In the genomic region with DNA sequence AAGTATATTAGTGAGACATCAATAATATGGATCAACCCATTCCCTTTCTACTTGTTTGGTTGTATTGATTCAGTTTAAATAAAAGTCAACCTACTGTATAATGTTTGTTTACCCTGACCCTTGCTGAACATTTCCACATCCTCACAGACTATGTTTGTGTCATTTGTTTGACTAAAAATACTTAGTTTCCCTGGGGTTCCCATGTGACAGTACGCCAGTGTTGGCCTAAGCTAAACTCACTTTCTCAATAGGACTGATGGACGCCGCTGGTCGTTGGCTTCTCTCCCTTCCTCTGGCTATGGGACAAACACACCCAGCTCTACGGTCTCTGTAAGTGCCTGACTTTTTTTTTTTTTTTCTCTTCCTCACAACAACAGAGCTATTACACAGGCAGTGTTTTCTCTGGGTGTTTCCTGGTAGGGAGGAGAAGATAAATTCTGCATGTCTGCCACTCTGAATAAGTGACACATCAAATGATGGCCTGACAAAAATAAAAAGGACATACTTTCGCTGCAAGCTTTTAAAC, we compare ENCODE assay signal across 9 cellular contexts.
DNase-seq lines count a peak whose midpoint lies in the region; ATAC-seq, FAIRE-seq and TF ChIP-seq lines count a peak whose summit lies in the region.
"Had no signal": no experiment of that assay in that cellular context is flagged by ENCODE, and none has a peak within 500 bp of the region (broad histone marks: within the 10 kb centered on the region; RNA-seq: fewer than 3 reads in every experiment).

No MANE protein-coding gene starts in this region.

- no peak overlapping the region for H2BK120ac ChIP-seq in H9 (ENCODE audit: low read depth, low read length, poor library complexity, severe bottlenecking)

- H3K4me3 Mint-ChIP-seq in H9, result no peak overlapping the region

- H3K27me3 Mint-ChIP-seq in H9 (ENCODE audit: low read depth), result no peaks in the 10 kb centered on the region

- no peaks in the 10 kb centered on the region for H3K23me2 ChIP-seq in H9 (ENCODE audit: insufficient read length, low read depth, low read length, poor library complexity, severe bottlenecking)

- FAIRE-seq in kidney (lab: Jason Lieb, UNC), result peak; percentile 38

- H3K9me3 ChIP-seq in H9 (ENCODE audit: control insufficient read depth, low read depth, low read length) (no peaks in the 10 kb centered on the region), kidney (ENCODE audit: control insufficient read depth in 1 of 2, low read length in 2 of 2) (no peaks in the 10 kb centered on the region)

- H3K27ac Mint-ChIP-seq in H9, result peak overlapping the region; percentile 9 to 98 (median 93); a peak in 5 of 7 replicates

- H3K4me1 ChIP-seq in H9 (ENCODE audit: insufficient read depth, low read length) (peaks cover 2% of the 10 kb centered on the region; the same call in 1 of the 2 replicates), kidney (ENCODE audit: control insufficient read depth in 1 of 2, insufficient read depth in 1 of 2, low read depth in 1 of 2, low read length in 2 of 2) (peaks cover 6 to 14% of the 10 kb centered on the region in 2 donors)

- no peak overlapping the region for H3K9ac ChIP-seq in H9 (ENCODE audit: extremely low read depth, insufficient read length, low read length)
- H3K9ac ChIP-seq in kidney (ENCODE audit: low read length in 2 of 2), result peak overlapping the region in 1 of 2 donors; percentile 30

- H3K4me3 ChIP-seq in kidney (ENCODE audit: low read length in 2 of 2), result peak overlapping the region; percentile 20 to 22
- no peak overlapping the region for H3K4me3 ChIP-seq in skeletal muscle cell (ENCODE audit: low read depth, low read length)
- H3K4me3 ChIP-seq in H7 (ENCODE audit: insufficient read depth, low read depth, low read length), result no peak overlapping the region

- no peak overlapping the region for H2BK5ac ChIP-seq in H9 (ENCODE audit: insufficient read length, low read length)

- no peaks in the 10 kb centered on the region for H3K36me3 Mint-ChIP-seq in H9 (ENCODE audit: insufficient read depth in 1 of 3, low read depth in 3 of 3)

- no peak overlapping the region for H3K56ac ChIP-seq in H9 (ENCODE audit: insufficient read length, low read depth, low read length)

- no peak overlapping the region for H3K4ac ChIP-seq in H9 (ENCODE audit: low read depth, low read length)

- H3K4me2 ChIP-seq in H9 (ENCODE audit: insufficient read depth, insufficient read length, low read length), result no peak overlapping the region

- H3K9me3 Mint-ChIP-seq in H9, result no peaks in the 10 kb centered on the region

- H4K20me1 ChIP-seq in H9 (ENCODE audit: control insufficient read depth, insufficient read depth, insufficient read length), result no peaks in the 10 kb centered on the region

- no peak overlapping the region for H2BK20ac ChIP-seq in H9 (ENCODE audit: low read depth, low read length, poor library complexity, severe bottlenecking)

- H3K23ac ChIP-seq in H9 (ENCODE audit: insufficient read length, low read depth, low read length), result no peak overlapping the region

- H4K91ac ChIP-seq in H9 (ENCODE audit: insufficient read length, low read depth, low read length), result no peak overlapping the region

- no peaks in the 10 kb centered on the region for H3K79me1 ChIP-seq in H9 (ENCODE audit: insufficient read depth, low read depth, low read length, poor library complexity, severe bottlenecking)

- no peaks in the 10 kb centered on the region for H3K79me2 ChIP-seq in H9 (ENCODE audit: insufficient read depth, low read length)

- peaks cover 29 to 32% of the 10 kb centered on the region in 2 experiments for H3K4me1 Mint-ChIP-seq in H9

- no peak overlapping the region for H2BK12ac ChIP-seq in H9 (ENCODE audit: insufficient read length, low read depth, low read length)

- no peak overlapping the region for H3K14ac ChIP-seq in H9 (ENCODE audit: insufficient read depth, low read length)

- intact Hi-C loops in kidney (cut with DNase I), result no loop called here

- no peak for ATAC-seq in GM21576 (IDR thresholded peaks at IDR 0.05; ENCODE audit: unreplicated experiment)

- H3K27ac ChIP-seq in H9 (ENCODE audit: insufficient read length, low read depth, low read length) (no peak overlapping the region), kidney (ENCODE audit: low read depth in 2 of 2, low read length in 2 of 2) (peak overlapping the region; percentile 17 to 71)

- no peak overlapping the region for H3T11ph ChIP-seq in H9 (ENCODE audit: low read length)

- H2AK5ac ChIP-seq in H9 (ENCODE audit: insufficient read length, low read length), result no peak overlapping the region

- H3K18ac ChIP-seq in H9 (ENCODE audit: insufficient read length, low read depth, low read length), result no peak overlapping the region

- WGBS in H9 (ENCODE audit: extremely low coverage, insufficient read length, low lambda C conversion rate), result no CpG with 5 or more reads among the region's 6 CpGs

- TF ChIP-seq CTCF in H9 (conservative IDR thresholded peaks at IDR 0.05), result no peak
- no peak for TF ChIP-seq CTCF in kidney (IDR thresholded peaks at IDR 0.05; ENCODE audit: borderline replicate concordance, extremely low read depth, insufficient read depth)

- DNase-seq in H9 (no peak), cerebellum (ENCODE audit: low spot score) (peak; percentile 4), kidney (peak; percentile 81), skeletal muscle cell (ENCODE audit: low read depth) (peak; percentile 36), H7 (no peak)
- no peak for DNase-seq in activated effector memory CD4-positive, alpha-beta T cell treated with anti-CD3 and anti-CD28 coated beads, Interleukin-2, amount 50 U/mL, for 16 hours
- no peak for DNase-seq in activated naive CD4-positive, alpha-beta T cell (lab: John Stamatoyannopoulos, UW)
- DNase-seq: NCI-H2107 had no signal

- H3K27me3 ChIP-seq in H9 (ENCODE audit: insufficient read depth, low read length) (no peaks in the 10 kb centered on the region), H7 (ENCODE audit: control insufficient read depth, insufficient read depth, low read length) (no peaks in the 10 kb centered on the region)

- peaks cover 4 to 6% of the 10 kb centered on the region in 2 donors for H3K36me3 ChIP-seq in kidney (ENCODE audit: control insufficient read depth in 1 of 2, insufficient read depth in 2 of 2, low read length in 2 of 2)
- H3K36me3 ChIP-seq in H7 (replicated peaks; ENCODE audit: control insufficient read depth, insufficient read depth, low read length), result no peaks in the 10 kb centered on the region

- H4K8ac ChIP-seq in H9 (replicated peaks; ENCODE audit: insufficient read length, low read depth, low read length), result no peak overlapping the region

- no peak overlapping the region for H2BK15ac ChIP-seq in H9 (ENCODE audit: low read depth, low read length)

- no peak overlapping the region for H2AFZ ChIP-seq in H9 (ENCODE audit: low read length)

- H4K5ac ChIP-seq in H9 (ENCODE audit: insufficient read length, low read depth, low read length), result no peak overlapping the region

Comparison
In these comparisons a context has a peak if more than half of its experiments do, and no peak if none do; other contexts are left out.
1. DNase-seq: peak in cerebellum (single experiment), kidney (single experiment) and skeletal muscle cell (single experiment); none in H9 (single experiment), H7 (single experiment), activated effector memory CD4-positive, alpha-beta T cell treated with anti-CD3 and anti-CD28 coated beads, Interleukin-2, amount 50 U/mL, for 16 hours (single experiment) and activated naive CD4-positive, alpha-beta T cell (0 of 4).
2. H3K4me3 ChIP-seq: peak in kidney (2 of 2); none in skeletal muscle cell (single experiment) and H7 (single experiment).